In genomic region chr3:78926523-78926922, GRCh38 we compare ENCODE assay signal across 14 cellular contexts.
DNase-seq lines count a peak whose midpoint lies in the region; ATAC-seq and TF ChIP-seq lines count a peak whose summit lies in the region.
"Had no signal": no experiment of that assay in that cellular context is flagged by ENCODE, and none has a peak within 500 bp of the region (broad histone marks: within the 10 kb centered on the region; RNA-seq: fewer than 3 reads in every experiment).

No MANE protein-coding gene starts in this region.

- H3K9me2 ChIP-seq in GM23248 (ENCODE audit: insufficient read depth): no peaks in the 10 kb centered on the region
- no peaks in the 10 kb centered on the region for H3K9me2 ChIP-seq in PC-3 (replicated peaks; ENCODE audit: low read length)

- ATAC-seq in PC-3: peak; percentile 15; the same call in 1 of the 2 replicates
- ATAC-seq in activated T-cell treated with anti-CD3 and anti-CD28 coated beads, Interleukin-2, amount 50 U/mL, for 4 hours: no peak
- ATAC-seq: CD8-positive, alpha-beta T cell; GM12878; HCT116 had no signal

- H3K79me2 ChIP-seq in GM23248 (ENCODE audit: insufficient read depth): peaks cover 20% of the 10 kb centered on the region; the same call in 1 of the 2 replicates
- no peaks in the 10 kb centered on the region for H3K79me2 ChIP-seq in PC-3 (ENCODE audit: low read length)

- H3K4me3 ChIP-seq in GM23248 (no peak overlapping the region), PC-3 (ENCODE audit: low read length) (no peak overlapping the region), fibroblast of mammary gland (ENCODE audit: control insufficient read depth, low read depth, low read length) (no peak overlapping the region)
- H3K4me3 ChIP-seq: GM12878 had no signal

- no peak overlapping the region for H3K27ac ChIP-seq in GM23248
- no peak overlapping the region for H3K27ac ChIP-seq in PC-3 (ENCODE audit: low read length)

- no peaks in the 10 kb centered on the region for H3F3A ChIP-seq in GM23248 (ENCODE audit: insufficient read depth)
- no peaks in the 10 kb centered on the region for H3F3A ChIP-seq in PC-3 (ENCODE audit: low read length, unreplicated experiment)

- CTCF ChIA-PET in PC-3 (lab: Charles Lee): no interaction called here

- H3K9me3 Mint-ChIP-seq in activated T-cell treated with anti-CD3 and anti-CD28 coated beads, Interleukin-2, amount 50 U/mL, for 4 hours: peaks cover 3% of the 10 kb centered on the region
- H3K9me3 Mint-ChIP-seq: CD8-positive, alpha-beta T cell had no signal

- no peaks in the 10 kb centered on the region for H3K36me3 Mint-ChIP-seq in activated T-cell treated with anti-CD3 and anti-CD28 coated beads, Interleukin-2, amount 50 U/mL, for 4 hours (ENCODE audit: insufficient read depth)
- H3K36me3 Mint-ChIP-seq: CD14-positive monocyte; CD8-positive, alpha-beta T cell had no signal

- no peaks in the 10 kb centered on the region for H3K9me3 ChIP-seq in GM23248 (ENCODE audit: low read depth)
- H3K9me3 ChIP-seq in PC-3 (ENCODE audit: low read length): no peaks in the 10 kb centered on the region

- H3K9ac ChIP-seq in GM23248 (no peak overlapping the region), PC-3 (ENCODE audit: low read length) (no peak overlapping the region)

- 96 to 97% methylated on average over 4 of the region's 4 CpGs for WGBS in GM23248 (ENCODE audit: low coverage in 1 of 2, low lambda C conversion rate in 2 of 2, missing lambda C conversion rate in 2 of 2), 2 experiments

- H3K36me3 ChIP-seq in GM23248 (ENCODE audit: low read depth) (no peaks in the 10 kb centered on the region), PC-3 (ENCODE audit: low read depth, low read length) (no peaks in the 10 kb centered on the region)

- POLR2A ChIA-PET in PC-3 (lab: Charles Lee; ENCODE audit: unreplicated experiment): no interaction called here

- H3K4me3 Mint-ChIP-seq in activated T-cell treated with anti-CD3 and anti-CD28 coated beads, Interleukin-2, amount 50 U/mL, for 4 hours: no peak overlapping the region
- H3K4me3 Mint-ChIP-seq: CD14-positive monocyte; CD8-positive, alpha-beta T cell had no signal

- intact Hi-C loops in PC-3 (cut with micrococcal nuclease): no loop called here

- in situ Hi-C loops in GM23248 (cut with MboI) (no loop called here), ACHN (cut with HindIII; ENCODE audit: low pct_ligation_motif_present, low pct_unique_long_range_greater_than_20kb, low sequenced_read_pairs) (no loop called here)

- no peak for TF ChIP-seq CTCF in PC-3 (conservative IDR thresholded peaks at IDR 0.05; ENCODE audit: low read depth, low read length)
- TF ChIP-seq CTCF in fibroblast of mammary gland (conservative IDR thresholded peaks at IDR 0.05; ENCODE audit: control insufficient read depth, insufficient read depth, low read depth, low read length): no peak

- H4K20me1 ChIP-seq in GM23248 (ENCODE audit: insufficient read depth) (no peaks in the 10 kb centered on the region), PC-3 (ENCODE audit: low read length) (no peaks in the 10 kb centered on the region)

- H3K4me1 ChIP-seq in GM23248 (ENCODE audit: insufficient read depth) (no peaks in the 10 kb centered on the region), PC-3 (ENCODE audit: insufficient read depth, low read length) (no peaks in the 10 kb centered on the region)

- no TSS peak for BruUV-seq in PC-3 (replicated peaks; lab: Mats Ljungman, UMichigan)

- DNase-seq in GM23248: peak; percentile 36
- DNase-seq in PC-3: peak; percentile 20
- DNase-seq in fibroblast of mammary gland (ENCODE audit: low read depth): peak; percentile 22
- no peak for DNase-seq in stimulated activated naive CD4-positive, alpha-beta T cell (lab: John Stamatoyannopoulos, UW)
- no peak for DNase-seq in ACHN
- no peak for DNase-seq in activated T-cell treated with anti-CD3 and anti-CD28 coated beads, Interleukin-2, amount 50 U/mL, for 4 hours
- DNase-seq in DMS114 treated with DMSO at 0.1 percent for 48 hours (lab: John Stamatoyannopoulos, UW; ENCODE audit: unreplicated experiment): no peak
- DNase-seq: CD8-positive, alpha-beta T cell; COR-L47; DND-41; KBM-7 had no signal

- H3K27me3 ChIP-seq in GM23248 (replicated peaks; ENCODE audit: insufficient read depth) (no peaks in the 10 kb centered on the region), PC-3 (ENCODE audit: low read length) (no peaks in the 10 kb centered on the region)

- H3K27me3 Mint-ChIP-seq in activated T-cell treated with anti-CD3 and anti-CD28 coated beads, Interleukin-2, amount 50 U/mL, for 4 hours (ENCODE audit: low read depth): no peaks in the 10 kb centered on the region

- H3K4me1 Mint-ChIP-seq in activated T-cell treated with anti-CD3 and anti-CD28 coated beads, Interleukin-2, amount 50 U/mL, for 4 hours (ENCODE audit: low read depth): no peaks in the 10 kb centered on the region
- H3K4me1 Mint-ChIP-seq: CD14-positive monocyte had no signal

- no peak overlapping the region for H2AFZ ChIP-seq in GM23248
- H2AFZ ChIP-seq in PC-3 (ENCODE audit: low read length): no peak overlapping the region

- H3K4me2 ChIP-seq in GM23248 (ENCODE audit: unreplicated experiment): no peak overlapping the region
- no peak overlapping the region for H3K4me2 ChIP-seq in PC-3 (ENCODE audit: low read length)

Comparison
In these comparisons a context has a peak if more than half of its experiments do, and no peak if none do; other contexts are left out.
1. DNase-seq: peak in GM23248 (single experiment), PC-3 (single experiment) and fibroblast of mammary gland (single experiment); none in stimulated activated naive CD4-positive, alpha-beta T cell (0 of 6), ACHN (single experiment), activated T-cell treated with anti-CD3 and anti-CD28 coated beads, Interleukin-2, amount 50 U/mL, for 4 hours (single experiment) and DMS114 treated with DMSO at 0.1 percent for 48 hours (single experiment).